Comparison of ENCODE assay signal across 20 cellular contexts in genomic region chr1:96367791-96368190, GRCh38.
"Had no signal": no experiment of that assay in that cellular context is flagged by ENCODE, and none has a peak within 500 bp of the region (broad histone marks: within the 10 kb centered on the region; RNA-seq: fewer than 3 reads in every experiment).

No MANE protein-coding gene starts in this region.

- H3K4me1 Mint-ChIP-seq: neural progenitor cell had no signal

- H3K27me3 ChIP-seq: esophagus squamous epithelium, gastrocnemius medialis, neural progenitor cell, pancreas had no signal

- H3K4me3 Mint-ChIP-seq: effector memory CD8-positive, alpha-beta T cell; natural killer cell treated with Interleukin-12 subunit alpha and Interleukin-12 subunit beta and Interleukin-15 and Interleukin-18, amount 100 ng/mL, for 72 hours; neural progenitor cell; type B pancreatic cell had no signal

- H3K36me3 Mint-ChIP-seq: natural killer cell treated with Interleukin-12 subunit alpha and Interleukin-12 subunit beta and Interleukin-15 and Interleukin-18, amount 100 ng/mL, for 72 hours; neural progenitor cell; type B pancreatic cell had no signal

- FAIRE-seq: kidney, pancreas, small intestine, urothelium cell line had no signal

- H3K9me3 ChIP-seq: esophagus squamous epithelium, gastrocnemius medialis, left ventricle myocardium inferior, pancreas had no signal

- H3K9me3 Mint-ChIP-seq: neural progenitor cell had no signal

- H3K4me1 ChIP-seq: gastrocnemius medialis, left ventricle myocardium inferior, neural progenitor cell, pancreas had no signal

- H3K27me3 Mint-ChIP-seq: effector memory CD8-positive, alpha-beta T cell; natural killer cell treated with Interleukin-12 subunit alpha and Interleukin-12 subunit beta and Interleukin-15 and Interleukin-18, amount 100 ng/mL, for 72 hours; progenitor cell of endocrine pancreas; type B pancreatic cell had no signal

- H3K27ac Mint-ChIP-seq: effector memory CD8-positive, alpha-beta T cell; natural killer cell treated with Interleukin-12 subunit alpha and Interleukin-12 subunit beta and Interleukin-15 and Interleukin-18, amount 100 ng/mL, for 72 hours; neural progenitor cell; progenitor cell of endocrine pancreas; type B pancreatic cell had no signal

- H3K4me3 ChIP-seq: esophagus squamous epithelium, gastrocnemius medialis, left ventricle myocardium inferior, lung, neural progenitor cell, pancreas had no signal

- DNase-seq: effector memory CD8-positive, alpha-beta T cell; esophagus squamous epithelium; gastrocnemius medialis; kidney; left cardiac atrium; left ventricle myocardium inferior; mesenchymal stem cell; midbrain; nucleus accumbens; pancreas; right cardiac atrium; small intestine; stimulated activated CD4-positive, alpha-beta T cell treated with anti-CD3 and anti-CD28 coated beads, Interleukin-12 subunit alpha, Interleukin-12 subunit beta, amount 100 ng/mL, for 4 hours; stimulated activated naive CD4-positive, alpha-beta T cell treated with Interleukin-2 at 50 U/mL for 16 hours had no signal

- H3K36me3 ChIP-seq: esophagus squamous epithelium, gastrocnemius medialis, left ventricle myocardium inferior, neural progenitor cell, pancreas had no signal

- H3K27ac ChIP-seq: esophagus squamous epithelium, gastrocnemius medialis, left ventricle myocardium inferior, neural progenitor cell, pancreas had no signal
